ENCODE assay signal across 13 cellular contexts in the genomic region with DNA sequence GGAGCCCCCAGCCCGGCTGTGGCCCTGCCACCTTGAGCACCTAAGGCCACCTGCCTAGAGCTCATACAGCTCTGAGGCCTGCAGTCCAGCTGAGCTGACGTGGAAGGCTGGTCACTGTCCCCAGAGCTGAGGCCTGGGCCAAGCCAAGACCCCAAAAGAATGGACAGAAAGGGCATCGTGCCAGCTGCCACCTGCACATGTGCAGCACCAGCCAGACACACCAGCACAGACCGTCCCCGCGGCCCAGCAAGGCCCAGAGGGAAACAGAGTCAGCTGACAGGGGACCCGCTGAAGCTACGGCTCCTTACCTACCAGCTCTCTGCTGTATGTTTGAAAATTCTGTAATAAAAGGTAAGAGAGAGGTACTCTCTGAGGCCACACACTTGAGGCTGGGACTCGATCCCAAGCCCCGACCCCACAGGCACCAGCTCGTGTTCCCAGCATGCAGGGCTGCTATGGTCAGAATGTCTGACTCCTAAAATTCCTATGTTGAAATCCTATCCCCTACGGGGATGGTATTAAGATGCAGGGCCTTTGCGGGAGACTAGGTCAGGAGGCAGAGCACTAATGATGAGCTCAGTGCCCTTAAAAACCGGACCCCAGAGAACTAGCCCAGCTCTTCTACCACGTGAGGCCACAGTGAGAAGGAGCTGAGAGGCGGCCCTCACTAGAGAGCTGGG. TPM values are rescaled to one million over a fixed set of nuclear protein-coding genes. Genes with fewer than 3 reads are reported as not detected.
DNase-seq lines count a peak whose midpoint lies in the region; ATAC-seq and TF ChIP-seq lines count a peak whose summit lies in the region.
"Had no signal": no experiment of that assay in that cellular context is flagged by ENCODE, and none has a peak within 500 bp of the region (broad histone marks: within the 10 kb centered on the region; RNA-seq: fewer than 3 reads in every experiment).

No MANE protein-coding gene starts in this region.

- H3K9me3 ChIP-seq in SK-N-SH (no peaks in the 10 kb centered on the region), left lung (no peaks in the 10 kb centered on the region), subcutaneous abdominal adipose tissue (ENCODE audit: control insufficient read depth in 5 of 5, low read length in 5 of 5) (no peaks in the 10 kb centered on the region)

- peak; percentile 56 for ATAC-seq in SK-N-SH treated with all-trans-retinoic acid at 6 μM for 48 hours
- peak; percentile 23 for ATAC-seq in left lung
- ATAC-seq in GM21737 (IDR thresholded peaks at IDR 0.05; ENCODE audit: unreplicated experiment): no peak
- no peak for ATAC-seq in HG02759 (IDR thresholded peaks at IDR 0.05; ENCODE audit: unreplicated experiment)
- ATAC-seq: activated CD8-positive, alpha-beta T cell treated with anti-CD3 and anti-CD28 coated beads for 36 hours; stimulated activated naive B cell treated with anti-CD40 and anti-IgM and Interleukin-4, amounts not matched to agents 10 μg/mL and 1 μg/mL and 100 μg/mL, for 72 hours had no signal

- TF ChIP-seq CTCF in SK-N-SH (IDR thresholded peaks at IDR 0.05) (no peak), cardiac fibroblast (IDR thresholded peaks at IDR 0.05; ENCODE audit: low read depth, low read length) (no peak), left lung (IDR thresholded peaks at IDR 0.05) (no peak)

- intact Hi-C loops in left lung (cut with DNase I): no loop called here

- H3K4me1 ChIP-seq in SK-N-SH (ENCODE audit: control insufficient read depth in 1 of 2, insufficient read depth in 2 of 2, low read depth in 1 of 2, low read length in 1 of 2) (peaks cover 0 to 23% of the 10 kb centered on the region in 2 experiments; a peak in 1 of 4 replicates), left lung (peaks cover 0 to 3% of the 10 kb centered on the region in 2 donors), subcutaneous abdominal adipose tissue (ENCODE audit: control insufficient read depth in 5 of 5, insufficient read depth in 5 of 5, low read length in 5 of 5) (peaks cover 6 to 50% (median 26%) of the 10 kb centered on the region in 5 donors)

- WGBS in SK-N-SH (ENCODE audit: low lambda C conversion rate): 78% methylated on average over 8 of the region's 16 CpGs

- TF ChIP-seq RAD21 in SK-N-SH (IDR thresholded peaks at IDR 0.05; ENCODE audit: low read length): no peak

- no peaks in the 10 kb centered on the region for H3F3A ChIP-seq in SK-N-SH (replicated peaks; ENCODE audit: insufficient read depth)

- TF ChIP-seq EP300 in SK-N-SH (IDR thresholded peaks at IDR 0.05; ENCODE audit: borderline replicate concordance in 1 of 2, low read depth in 1 of 2, low read length in 1 of 2): no peak

- no peaks in the 10 kb centered on the region for H3K9me2 ChIP-seq in SK-N-SH

- CTCF ChIA-PET in SK-N-SH (lab: Yijun Ruan, JAX): interaction anchor here (0.7 to 1.2 kb wide), 5 partner anchors 16 to 74 kb away, joined by 3 to 5 read pairs (median 3); no protein-coding TSS in a partner anchor

- H3K27ac ChIP-seq in SK-N-SH (ENCODE audit: low read depth in 2 of 2, low read length in 1 of 2): no peak overlapping the region; a peak in 1 of 4 replicates
- peak overlapping the region in 1 of 2 donors; percentile 33 for H3K27ac ChIP-seq in left lung
- H3K27ac ChIP-seq in subcutaneous abdominal adipose tissue (ENCODE audit: low read depth, low read length): peak overlapping the region; percentile 90
- H3K27ac ChIP-seq: 22Rv1 had no signal

- H3K9ac ChIP-seq in SK-N-SH: no peak overlapping the region
- peak overlapping the region in 2 of 5 donors; percentile 8 to 41 for H3K9ac ChIP-seq in subcutaneous abdominal adipose tissue (ENCODE audit: low read length in 5 of 5)

- POLR2A ChIA-PET in SK-N-SH (lab: Yijun Ruan, JAX): interaction anchor here (0.7 kb wide), 1 partner anchor 1394 kb away, joined by 3 read pairs; no protein-coding TSS in a partner anchor

- H3K36me3 ChIP-seq in SK-N-SH (replicated peaks in 1 of 2; ENCODE audit: control insufficient read depth in 1 of 2, insufficient read depth in 2 of 2, low read length in 1 of 2): no peaks in the 10 kb centered on the region
- H3K36me3 ChIP-seq in left lung: peaks cover 0 to 6% of the 10 kb centered on the region in 2 donors
- H3K36me3 ChIP-seq in subcutaneous abdominal adipose tissue (ENCODE audit: control insufficient read depth in 5 of 5, insufficient read depth in 5 of 5, low read length in 5 of 5): peaks cover 0 to 17% (median 9%) of the 10 kb centered on the region in 5 donors

- no peak overlapping the region for H3K4me2 ChIP-seq in SK-N-SH

- H3K79me2 ChIP-seq in SK-N-SH (ENCODE audit: insufficient read depth): peaks cover 29% of the 10 kb centered on the region; the same call in 1 of the 2 replicates

- H3K4me3 ChIP-seq in SK-N-SH (ENCODE audit: low read depth in 2 of 2, low read length in 1 of 2) (no peak overlapping the region), cardiac fibroblast (replicated peaks in 1 of 2; ENCODE audit: low read depth in 2 of 2, low read length in 2 of 2) (no peak overlapping the region), left lung (no peak overlapping the region), subcutaneous abdominal adipose tissue (ENCODE audit: low read depth in 1 of 5, low read length in 5 of 5) (peak overlapping the region in 1 of 5 donors; percentile 3)

- H2AFZ ChIP-seq in SK-N-SH (ENCODE audit: low read depth): no peak overlapping the region

- peaks cover 28% of the 10 kb centered on the region for H4K20me1 ChIP-seq in SK-N-SH (ENCODE audit: insufficient read depth)

- no peaks in the 10 kb centered on the region for H3K27me3 ChIP-seq in SK-N-SH (ENCODE audit: insufficient read depth)
- no peaks in the 10 kb centered on the region for H3K27me3 ChIP-seq in left lung
- H3K27me3 ChIP-seq in subcutaneous abdominal adipose tissue (ENCODE audit: control insufficient read depth in 5 of 5, insufficient read depth in 4 of 5, low read length in 5 of 5): no peaks in the 10 kb centered on the region

- DNase-seq in SK-N-SH: no peak
- peak; percentile 77 to 85 for DNase-seq in cardiac fibroblast (ENCODE audit: low read depth in 2 of 2)
- DNase-seq in left lung: no peak
- DNase-seq in DMS53 treated with DMSO at 0.1 percent for 48 hours (lab: John Stamatoyannopoulos, UW; ENCODE audit: unreplicated experiment): no peak
- DNase-seq: activated CD8-positive, alpha-beta T cell treated with anti-CD3 and anti-CD28 coated beads for 36 hours; activated naive CD4-positive, alpha-beta T cell treated with anti-CD3 and anti-CD28 coated beads, Interleukin-2, amount 50 U/mL, for 16 hours; NCI-H1417 treated with DMSO at 0.1 percent for 48 hours; stimulated activated naive B cell treated with anti-CD40 and anti-IgM and Interleukin-4, amounts not matched to agents 10 μg/mL and 1 μg/mL and 100 μg/mL, for 72 hours had no signal

TF ChIP-seq in SK-N-SH treated with all-trans-retinoic acid at 6 μM for 48 hours, 23 proteins besides CTCF, POLR2A, EP300 and RAD21 (continues in another document):
- TF ChIP-seq ZFP30 (CRISPR knock-in tag; IDR thresholded peaks at IDR 0.05): no peak
- no peak for TF ChIP-seq TOX (CRISPR knock-in tag; IDR thresholded peaks at IDR 0.05; ENCODE audit: borderline replicate concordance)
- no peak for TF ChIP-seq ZNF8 (CRISPR knock-in tag; IDR thresholded peaks at IDR 0.05)
- no peak for TF ChIP-seq ZNF70 (CRISPR knock-in tag; IDR thresholded peaks at IDR 0.05)
- TF ChIP-seq ZFP3 (CRISPR knock-in tag; IDR thresholded peaks at IDR 0.05): no peak
- TF ChIP-seq TCF4 (CRISPR knock-in tag; IDR thresholded peaks at IDR 0.05; ENCODE audit: borderline replicate concordance): no peak
- TF ChIP-seq SNAI2 (CRISPR knock-in tag; IDR thresholded peaks at IDR 0.05): no peak
- no peak for TF ChIP-seq GLIS3 (CRISPR knock-in tag; IDR thresholded peaks at IDR 0.05)
- no peak for TF ChIP-seq PPARA (CRISPR knock-in tag; IDR thresholded peaks at IDR 0.05; ENCODE audit: borderline replicate concordance)
- TF ChIP-seq CSDC2 (CRISPR knock-in tag; IDR thresholded peaks at IDR 0.05): no peak
- no peak for TF ChIP-seq BACH2 (CRISPR knock-in tag; IDR thresholded peaks at IDR 0.05; ENCODE audit: borderline replicate concordance)
- TF ChIP-seq ARNTL (CRISPR knock-in tag; IDR thresholded peaks at IDR 0.05; ENCODE audit: borderline replicate concordance, low read depth): no peak
- no peak for TF ChIP-seq ZC3H10 (CRISPR knock-in tag; IDR thresholded peaks at IDR 0.05)

TF ChIP-seq in SK-N-SH, 30 proteins besides CTCF, POLR2A, EP300 and RAD21:
- TF ChIP-seq JUND (IDR thresholded peaks at IDR 0.05) (no peak), GABPA (IDR thresholded peaks at IDR 0.05; ENCODE audit: low read depth) (no peak), GATA2 (CRISPR knock-in tag; IDR thresholded peaks at IDR 0.05) (no peak), FOXM1 (IDR thresholded peaks at IDR 0.05; ENCODE audit: low read depth) (no peak), RCOR1 (IDR thresholded peaks at IDR 0.05; ENCODE audit: low read length) (no peak), NFIC (IDR thresholded peaks at IDR 0.05; ENCODE audit: borderline replicate concordance) (no peak)
- TF ChIP-seq, protein P1, sequence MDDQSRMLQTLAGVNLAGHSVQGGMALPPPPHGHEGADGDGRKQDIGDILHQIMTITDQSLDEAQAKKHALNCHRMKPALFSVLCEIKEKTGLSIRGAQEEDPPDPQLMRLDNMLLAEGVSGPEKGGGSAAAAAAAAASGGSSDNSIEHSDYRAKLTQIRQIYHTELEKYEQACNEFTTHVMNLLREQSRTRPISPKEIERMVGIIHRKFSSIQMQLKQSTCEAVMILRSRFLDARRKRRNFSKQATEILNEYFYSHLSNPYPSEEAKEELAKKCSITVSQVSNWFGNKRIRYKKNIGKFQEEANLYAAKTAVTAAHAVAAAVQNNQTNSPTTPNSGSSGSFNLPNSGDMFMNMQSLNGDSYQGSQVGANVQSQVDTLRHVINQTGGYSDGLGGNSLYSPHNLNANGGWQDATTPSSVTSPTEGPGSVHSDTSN (IDR thresholded peaks at IDR 0.05): no peak
TF ChIP-seq in SK-N-SH: peak in this region for 0.

RNA-seq across cellular contexts. Expression of a gene that starts 25.4 kb away (rescaled TPM):
- polyA plus RNA-seq in SK-N-SH (2012; rRNA removed): 10.2 and 15.7 TPM in 2 replicates
- polyA plus RNA-seq in SK-N-SH (2012; cell fraction: cytosol; rRNA removed): 6.7 and 10.4 TPM in 2 replicates
- polyA plus RNA-seq in SK-N-SH (2012; cell fraction: nucleus; rRNA removed): 48.8 and 58.4 TPM in 2 replicates
- 10 to 100 TPM; 32.7 to 33.6 TPM for total RNA-seq in left lung

RNA-seq across cellular contexts. Expression of a gene that starts 27.1 kb away (rescaled TPM):
- 20.9 and 21.0 TPM in 2 replicates for polyA plus RNA-seq in SK-N-SH (2012; rRNA removed)
- 10.8 and 15.6 TPM in 2 replicates for polyA plus RNA-seq in SK-N-SH (2012; cell fraction: cytosol; rRNA removed)
- polyA plus RNA-seq in SK-N-SH (2012; cell fraction: nucleus; rRNA removed): 53.9 and 56.9 TPM in 2 replicates
- 10 to 100 TPM; 45.4 to 52.6 TPM for total RNA-seq in left lung

RNA-seq across cellular contexts. Expression of a gene that starts 39.1 kb away (rescaled TPM):
- 27.4 and 42.7 TPM in 2 replicates for polyA plus RNA-seq in SK-N-SH (2012; rRNA removed)
- 17.6 and 26.9 TPM in 2 replicates for polyA plus RNA-seq in SK-N-SH (2012; cell fraction: cytosol; rRNA removed)
- polyA plus RNA-seq in SK-N-SH (2012; cell fraction: nucleus; rRNA removed): 174 and 202 TPM in 2 replicates
- total RNA-seq in left lung: 10 to 100 TPM; 69.7 to 77.2 TPM

Comparison
In these comparisons a context has a peak if more than half of its experiments do, and no peak if none do; other contexts are left out.
1. ATAC-seq: peak in SK-N-SH treated with all-trans-retinoic acid at 6 μM for 48 hours (single experiment) and left lung (single experiment); none in GM21737 (single experiment) and HG02759 (single experiment).
2. DNase-seq: peak in cardiac fibroblast (2 of 2); none in SK-N-SH (single experiment), left lung (0 of 2) and DMS53 treated with DMSO at 0.1 percent for 48 hours (single experiment).